ENCODE assay signal across 23 cellular contexts in the genomic region with DNA sequence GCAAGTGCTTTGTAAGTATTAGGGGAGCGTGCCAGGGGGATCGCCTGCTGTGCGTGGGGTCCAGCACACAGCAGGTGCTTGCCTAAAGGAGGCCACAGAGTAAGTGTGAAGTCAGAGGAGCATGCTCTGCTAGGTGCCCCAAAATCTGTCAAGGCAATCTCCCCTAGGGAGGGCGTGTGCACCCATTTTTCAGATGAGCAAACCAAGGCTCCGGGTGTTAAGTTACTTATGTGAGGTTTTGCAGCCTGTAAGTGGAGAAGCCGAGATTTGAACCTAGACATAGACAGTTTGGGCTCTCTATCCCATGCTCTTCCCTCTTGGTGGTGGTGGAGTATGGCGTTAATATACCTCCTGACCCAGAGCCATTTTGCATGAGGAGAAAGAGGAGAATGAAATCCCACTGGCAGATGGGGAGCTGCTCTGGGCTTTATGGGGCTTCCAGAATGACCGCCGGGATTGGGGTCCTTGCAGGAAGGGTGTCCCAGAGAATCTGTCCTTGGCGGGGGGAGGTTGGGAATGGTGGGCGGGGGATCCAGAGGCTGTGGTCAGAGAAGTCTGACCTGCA. TPM values are rescaled to one million over a fixed set of nuclear protein-coding genes. Genes with fewer than 3 reads are reported as not detected.
DNase-seq lines count a peak whose midpoint lies in the region; ATAC-seq, FAIRE-seq and TF ChIP-seq lines count a peak whose summit lies in the region.
"Had no signal": no experiment of that assay in that cellular context is flagged by ENCODE, and none has a peak within 500 bp of the region (broad histone marks: within the 10 kb centered on the region; RNA-seq: fewer than 3 reads in every experiment).

No MANE protein-coding gene starts in this region.

- no peak overlapping the region for H3K4me2 ChIP-seq in smooth muscle cell
- H3K4me2 ChIP-seq: KMS-11 had no signal

- H3K36me3 ChIP-seq in right atrium auricular region = peaks cover 14% of the 10 kb centered on the region
- H3K36me3 ChIP-seq in endodermal cell (ENCODE audit: control insufficient read depth, insufficient read depth, low read length) = peaks cover 32% of the 10 kb centered on the region
- H3K36me3 ChIP-seq in smooth muscle cell (ENCODE audit: low read depth) = no peaks in the 10 kb centered on the region
- peaks cover 13% of the 10 kb centered on the region for H3K36me3 ChIP-seq in BE2C

- H3K27ac ChIP-seq in right atrium auricular region = peak overlapping the region; percentile 69 to 72
- H3K27ac ChIP-seq in endodermal cell (ENCODE audit: low read depth, low read length) = no peak overlapping the region
- H3K27ac ChIP-seq in smooth muscle cell (ENCODE audit: low read depth) = no peak overlapping the region
- H3K27ac ChIP-seq: KMS-11, parathyroid adenoma had no signal

- no peaks in the 10 kb centered on the region for H3K9me3 ChIP-seq in right atrium auricular region
- H3K9me3 ChIP-seq in endodermal cell (ENCODE audit: control insufficient read depth, low read length) = no peaks in the 10 kb centered on the region
- H3K9me3 ChIP-seq in smooth muscle cell (replicated peaks; ENCODE audit: low read depth) = no peaks in the 10 kb centered on the region
- no peaks in the 10 kb centered on the region for H3K9me3 ChIP-seq in BE2C
- H3K9me3 ChIP-seq: esophagus muscularis mucosa, vagina had no signal

- peaks cover 41% of the 10 kb centered on the region for H3K4me1 Mint-ChIP-seq in endodermal cell
- peaks cover 63% of the 10 kb centered on the region for H3K4me1 Mint-ChIP-seq in neural crest cell

- H3K9me3 Mint-ChIP-seq in endodermal cell (no peaks in the 10 kb centered on the region), neural crest cell (no peaks in the 10 kb centered on the region)
- H3K9me3 Mint-ChIP-seq: stimulated activated naive B cell treated with anti-CD40 and anti-IgM and Interleukin-4, amounts not matched to agents 10 μg/mL and 1 μg/mL and 100 μg/mL, for 72 hours had no signal

- H3K9ac ChIP-seq in endodermal cell (ENCODE audit: extremely low read depth, low read length, poor library complexity, severe bottlenecking) (no peak overlapping the region), smooth muscle cell (ENCODE audit: low read depth) (no peak overlapping the region)
- H3K9ac ChIP-seq: KMS-11, parathyroid adenoma had no signal

- no peak overlapping the region for H3K4me3 Mint-ChIP-seq in endodermal cell
- no peak overlapping the region for H3K4me3 Mint-ChIP-seq in neural crest cell
- H3K4me3 Mint-ChIP-seq: stimulated activated naive B cell treated with anti-CD40 and anti-IgM and Interleukin-4, amounts not matched to agents 10 μg/mL and 1 μg/mL and 100 μg/mL, for 72 hours had no signal

- WGBS in endodermal cell (ENCODE audit: insufficient coverage in 1 of 2, insufficient read length in 1 of 2), 2 experiments = 88 to 94% methylated on average over 5 to 11 of the region's 11 CpGs
- WGBS in smooth muscle cell (ENCODE audit: low lambda C conversion rate) = over 99% methylated on average over 11 of the region's 11 CpGs

- H3F3A ChIP-seq in smooth muscle cell (ENCODE audit: low read depth) = no peaks in the 10 kb centered on the region

- no peak for FAIRE-seq in GM19239 (lab: Jason Lieb, UNC)
- FAIRE-seq: GM12891, islet of Langerhans had no signal

- peaks cover 0 to 100% of the 10 kb centered on the region in 2 donors for H3K4me1 ChIP-seq in right atrium auricular region
- H3K4me1 ChIP-seq in endodermal cell (ENCODE audit: control insufficient read depth, insufficient read depth, low read length) = peaks cover 10% of the 10 kb centered on the region
- no peaks in the 10 kb centered on the region for H3K4me1 ChIP-seq in smooth muscle cell (ENCODE audit: low read depth)
- peaks cover 8% of the 10 kb centered on the region for H3K4me1 ChIP-seq in BE2C

- DNase-seq in right atrium auricular region (ENCODE audit: low spot score) (no peak), left cardiac atrium (no peak), endodermal cell (no peak), neural crest cell (ENCODE audit: low read depth, low spot score) (no peak), amygdala (lab: John Stamatoyannopoulos, UW) (no peak), smooth muscle cell (lab: John Stamatoyannopoulos, UW; ENCODE audit: unreplicated experiment) (no peak), GM19239 (ENCODE audit: insufficient read length, low spot score) (no peak), BE2C (no peak)
- DNase-seq: activated CD4-positive, alpha-beta T cell treated with anti-CD3 and anti-CD28 coated beads for 1 hour; activated gamma-delta T cell treated with Interleukin-2 at 50 U/mL for 16 hours; aorta; GDM1; NCI-H2171; NK-92 treated with Interleukin-12 subunit alpha and Interleukin-12 subunit beta, amount 100 ng/mL, for 24 hours; SIG-M5; stimulated activated CD4-positive, alpha-beta T cell treated with anti-CD3 and anti-CD28 coated beads, Interleukin-12 subunit alpha, Interleukin-12 subunit beta, amount 100 ng/mL, for 4 hours; stimulated activated naive B cell treated with anti-CD40 and anti-IgM and Interleukin-4, amounts not matched to agents 10 μg/mL and 1 μg/mL and 100 μg/mL, for 72 hours had no signal

- peaks cover 96% of the 10 kb centered on the region for H3K79me2 ChIP-seq in smooth muscle cell (ENCODE audit: low read depth)

- H3K27me3 Mint-ChIP-seq in endodermal cell (ENCODE audit: insufficient read depth) (no peaks in the 10 kb centered on the region), neural crest cell (ENCODE audit: low read depth) (no peaks in the 10 kb centered on the region)
- H3K27me3 Mint-ChIP-seq: stimulated activated naive B cell treated with anti-CD40 and anti-IgM and Interleukin-4, amounts not matched to agents 10 μg/mL and 1 μg/mL and 100 μg/mL, for 72 hours had no signal

- peaks cover 12% of the 10 kb centered on the region for H3K36me3 Mint-ChIP-seq in endodermal cell (ENCODE audit: low read depth)
- H3K36me3 Mint-ChIP-seq in neural crest cell (ENCODE audit: low read depth) = peaks cover 3% of the 10 kb centered on the region
- H3K36me3 Mint-ChIP-seq: stimulated activated naive B cell treated with anti-CD40 and anti-IgM and Interleukin-4, amounts not matched to agents 10 μg/mL and 1 μg/mL and 100 μg/mL, for 72 hours had no signal

- H3K4me3 ChIP-seq in right atrium auricular region (no peak overlapping the region), endodermal cell (ENCODE audit: low read length) (no peak overlapping the region), smooth muscle cell (no peak overlapping the region), BE2C (ENCODE audit: low read depth, low read length) (no peak overlapping the region)
- H3K4me3 ChIP-seq: esophagus muscularis mucosa, vagina had no signal

- ATAC-seq in left cardiac atrium = no peak
- ATAC-seq: stimulated activated naive B cell treated with anti-CD40 and anti-IgM and Interleukin-4, amounts not matched to agents 10 μg/mL and 1 μg/mL and 100 μg/mL, for 72 hours had no signal

- H4K20me1 ChIP-seq in smooth muscle cell (ENCODE audit: low read depth) = peaks cover 100% of the 10 kb centered on the region

- intact Hi-C loops in left cardiac atrium (cut with DNase I) = loop anchor here in 1 of 2 donors (5.0 kb wide), 1 partner anchor 35 kb away; no protein-coding TSS in a partner anchor

- H3K27me3 ChIP-seq in right atrium auricular region (no peaks in the 10 kb centered on the region), endodermal cell (ENCODE audit: control insufficient read depth, insufficient read depth, low read length, poor library complexity, severe bottlenecking) (no peaks in the 10 kb centered on the region), smooth muscle cell (ENCODE audit: low read depth) (no peaks in the 10 kb centered on the region), BE2C (no peaks in the 10 kb centered on the region)
- H3K27me3 ChIP-seq: esophagus muscularis mucosa, vagina had no signal

- H2AFZ ChIP-seq in smooth muscle cell (ENCODE audit: low read depth) = no peak overlapping the region
- H2AFZ ChIP-seq: parathyroid adenoma had no signal

- H3K27ac Mint-ChIP-seq in endodermal cell (peak overlapping the region; percentile 33), neural crest cell (ENCODE audit: unreplicated experiment) (peak overlapping the region; percentile 75)
- H3K27ac Mint-ChIP-seq: stimulated activated naive B cell treated with anti-CD40 and anti-IgM and Interleukin-4, amounts not matched to agents 10 μg/mL and 1 μg/mL and 100 μg/mL, for 72 hours had no signal

- TF ChIP-seq CTCF in right atrium auricular region (IDR thresholded peaks at IDR 0.05) (no peak), endodermal cell (conservative IDR thresholded peaks at IDR 0.05) (no peak), neural crest cell (conservative IDR thresholded peaks at IDR 0.05) (no peak), smooth muscle cell (IDR thresholded peaks at IDR 0.05; ENCODE audit: borderline replicate concordance, insufficient read depth, poor library complexity, severe bottlenecking) (no peak), BE2C (IDR thresholded peaks at IDR 0.05; ENCODE audit: low read depth, low read length) (no peak)

RNA-seq across cellular contexts. Expression of a gene that starts 14.1 kb away (rescaled TPM):
- total RNA-seq in right atrium auricular region (10 to 100 TPM; 81.4 to 91.8 TPM), left cardiac atrium (10 to 100 TPM; 59.3 to 71.2 TPM), endodermal cell (10 to 100 TPM; 53.3 to 71.7 TPM), neural crest cell (108 and 112 TPM in 2 replicates), smooth muscle cell (53.0 and 64.6 TPM in 2 replicates)
- polyA plus RNA-seq in endodermal cell (2013, experiment 1 of 2) = 40.7 TPM
- 37.5 TPM for polyA plus RNA-seq in endodermal cell (2013, experiment 2 of 2)
- polyA plus RNA-seq in smooth muscle cell = 32.4 and 42.1 TPM in 2 replicates
- 26.2 TPM for polyA plus RNA-seq in BE2C (2012; ENCODE audit: insufficient read depth, insufficient read length, low read depth)

Comparison
In these comparisons a context has a peak if more than half of its experiments do, and no peak if none do; other contexts are left out.
1. H3K27ac ChIP-seq: peak in right atrium auricular region (2 of 2); none in endodermal cell (single experiment) and smooth muscle cell (single experiment).